Comparison of ENCODE assay signal across 14 cellular contexts in the genomic region with DNA sequence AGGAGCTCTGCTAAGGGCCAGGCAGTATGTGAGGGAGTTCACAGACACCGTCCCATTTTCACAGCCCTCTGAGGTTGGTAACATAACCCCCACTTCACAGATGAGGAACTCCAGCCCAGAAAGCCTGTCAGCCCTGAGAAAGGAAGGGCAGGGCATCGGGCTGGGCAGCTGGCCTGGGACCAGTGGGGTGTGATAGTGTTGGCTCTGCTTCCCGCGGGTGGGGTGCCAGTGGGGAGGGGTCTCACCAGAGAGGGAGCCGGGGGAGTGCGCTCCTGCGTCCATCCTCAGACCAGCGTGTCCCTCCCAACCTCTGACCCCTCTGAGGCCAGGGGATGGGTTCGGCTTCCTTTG. TPM values are rescaled to one million over a fixed set of nuclear protein-coding genes. Genes with fewer than 3 reads are reported as not detected.
DNase-seq lines count a peak whose midpoint lies in the region; ATAC-seq, FAIRE-seq and TF ChIP-seq lines count a peak whose summit lies in the region.
"Had no signal": no experiment of that assay in that cellular context is flagged by ENCODE, and none has a peak within 500 bp of the region (broad histone marks: within the 10 kb centered on the region; RNA-seq: fewer than 3 reads in every experiment).

No MANE protein-coding gene starts in this region.

- no TSS peak for BruUV-seq in HepG2 (replicated peaks; lab: Mats Ljungman, UMichigan)

- intact Hi-C loops in HepG2 (cut with micrococcal nuclease; ENCODE audit: unreplicated experiment) = loop anchor here (1.0 kb wide), 1 partner anchor 25 kb away; no protein-coding TSS in a partner anchor
- intact Hi-C loops in ovary (cut with DNase I) = no loop called here

- H3K36me3 ChIP-seq in liver (ENCODE audit: control insufficient read depth in 4 of 4, insufficient read depth in 3 of 4, low read depth in 1 of 4, low read length in 3 of 4) = peaks cover 0 to 21% (median 5%) of the 10 kb centered on the region in 4 donors
- H3K36me3 ChIP-seq in HepG2 (replicated peaks in 1 of 2; ENCODE audit: control insufficient read depth in 1 of 2, insufficient read depth in 2 of 2, low read length in 2 of 2) = peaks cover 0 to 3% of the 10 kb centered on the region in 2 experiments; a peak in 1 of 5 replicates
- H3K36me3 ChIP-seq in ovary = no peaks in the 10 kb centered on the region

- FAIRE-seq in HepG2 (lab: Jason Lieb, UNC) = no peak
- FAIRE-seq: colon had no signal

- H3K4me2 ChIP-seq in HepG2 (ENCODE audit: low read depth, low read length) = no peak overlapping the region

- TF ChIP-seq RAD21 in liver (IDR thresholded peaks at IDR 0.05) (no peak), HepG2 (CRISPR knock-in tag; IDR thresholded peaks at IDR 0.05) (no peak)

- H3K9me3 ChIP-seq in liver (ENCODE audit: control insufficient read depth in 4 of 4, low read length in 3 of 4) (no peaks in the 10 kb centered on the region), HepG2 (ENCODE audit: low read length) (no peaks in the 10 kb centered on the region), ovary (no peaks in the 10 kb centered on the region)

- POLR2A ChIA-PET in HepG2 (lab: Yijun Ruan, JAX) (no interaction called here), WTC11 (lab: Charles Lee) (interaction anchor here (1.0 to 2.0 kb wide), 2 partner anchors 16 to 22 kb away, joined by 3 to 10 read pairs; a partner anchor contains a TSS)

- DNase-seq in HepG2 (ENCODE audit: low spot score) = no peak
- no peak for DNase-seq in fibroblast of villous mesenchyme (ENCODE audit: low read depth)
- no peak for DNase-seq in ovary
- DNase-seq in DMS79 treated with DMSO at 0.1 percent for 48 hours (lab: John Stamatoyannopoulos, UW) = no peak
- DNase-seq in activated gamma-delta T cell (lab: John Stamatoyannopoulos, UW) = no peak
- DNase-seq in WTC11 (ENCODE audit: low spot score) = no peak
- DNase-seq: H9; NCI-H2227 treated with DMSO at 0.1 percent for 48 hours; nephron progenitor cell; stimulated activated CD4-positive, alpha-beta T cell treated with anti-CD3 and anti-CD28 coated beads, Interleukin-4, amount 100 ng/mL, for 4 hours had no signal

- TF ChIP-seq CTCF in liver (IDR thresholded peaks at IDR 0.05; ENCODE audit: low read depth, low read length, missing input control) (no peak), HepG2 (CRISPR knock-in tag; IDR thresholded peaks at IDR 0.05) (no peak), fibroblast of villous mesenchyme (IDR thresholded peaks at IDR 0.05; ENCODE audit: insufficient read depth, low read depth, low read length) (no peak), ovary (IDR thresholded peaks at IDR 0.05) (no peak), WTC11 (IDR thresholded peaks at IDR 0.05) (no peak)

- no peaks in the 10 kb centered on the region for H4K20me1 ChIP-seq in HepG2 (ENCODE audit: insufficient read depth, low read length)

- H3K4me3 ChIP-seq in liver (ENCODE audit: low read depth in 1 of 3, low read length in 3 of 3) = peak overlapping the region in 2 of 3 donors; percentile 14 to 17
- no peak overlapping the region for H3K4me3 ChIP-seq in HepG2 (replicated peaks in 1 of 3; ENCODE audit: insufficient read depth in 1 of 3, low read depth in 2 of 3, low read length in 3 of 3)
- H3K4me3 ChIP-seq in fibroblast of villous mesenchyme (ENCODE audit: low read depth, low read length) = peak overlapping the region; percentile 66
- H3K4me3 ChIP-seq in ovary = peak overlapping the region; percentile 45

- no peak for ATAC-seq in HepG2
- no peak for ATAC-seq in WTC11
- no peak for ATAC-seq in GM18867 (IDR thresholded peaks at IDR 0.05; ENCODE audit: unreplicated experiment)

- H3K4me3 Mint-ChIP-seq in WTC11 = no peak overlapping the region

- in situ Hi-C loops in HepG2 (cut with HindIII; ENCODE audit: extremely low pct_ligation_motif_present, low pct_unique_long_range_greater_than_20kb) = no loop called here

- TF ChIP-seq EP300 in HepG2 (IDR thresholded peaks at IDR 0.05; ENCODE audit: low read depth in 2 of 2, low read length in 2 of 2) (no peak), HepG2 (CRISPR knock-in tag; IDR thresholded peaks at IDR 0.05; ENCODE audit: borderline replicate concordance) (no peak), ovary (IDR thresholded peaks at IDR 0.05) (no peak)

- H3K9ac ChIP-seq in liver (ENCODE audit: low read depth in 1 of 2, low read length in 2 of 2) (no peak overlapping the region), HepG2 (ENCODE audit: insufficient read depth, low read depth, low read length) (no peak overlapping the region)

- 68% methylated on average over 9 of the region's 9 CpGs for WGBS in liver
- WGBS in HepG2 (ENCODE audit: low lambda C conversion rate) = 70% methylated on average over 2 of the region's 9 CpGs
- 9 to 15% (median 13%) methylated on average over 9 of the region's 9 CpGs for WGBS in ovary, 3 donors

- TF ChIP-seq POLR2A in HepG2 (IDR thresholded peaks at IDR 0.05; ENCODE audit: insufficient read depth in 1 of 2, low read depth in 2 of 2, low read length in 2 of 2) (no peak), ovary (IDR thresholded peaks at IDR 0.05) (no peak)

- H3K27me3 ChIP-seq in liver (ENCODE audit: control insufficient read depth in 4 of 4, insufficient read depth in 4 of 4, low read length in 3 of 4) (no peaks in the 10 kb centered on the region), HepG2 (ENCODE audit: control insufficient read depth in 1 of 2, insufficient read depth in 2 of 2, low read length in 2 of 2) (no peaks in the 10 kb centered on the region), ovary (no peaks in the 10 kb centered on the region)

- peaks cover 36% of the 10 kb centered on the region for H3K4me1 Mint-ChIP-seq in WTC11

- H2AFZ ChIP-seq in HepG2 (ENCODE audit: low read length) = no peak overlapping the region

- H3K79me2 ChIP-seq in HepG2 (ENCODE audit: insufficient read depth, low read length) = no peaks in the 10 kb centered on the region

- H3K27ac Mint-ChIP-seq in WTC11 = no peak overlapping the region
- H3K27ac Mint-ChIP-seq: nephron progenitor cell had no signal

- H3K27ac ChIP-seq in liver (ENCODE audit: low read depth in 1 of 2, low read length in 2 of 2) (peak overlapping the region; percentile 15 to 29), HepG2 (ENCODE audit: extremely low read length, insufficient read depth, low read length) (no peak overlapping the region), ovary (peak overlapping the region; percentile 50 to 86)

- no peaks in the 10 kb centered on the region; the same call in 1 of the 2 replicates for H3K27me3 Mint-ChIP-seq in WTC11 (ENCODE audit: low read depth)
- H3K27me3 Mint-ChIP-seq: type B pancreatic cell had no signal

- CTCF ChIA-PET in HepG2 (lab: Yijun Ruan, JAX; ENCODE audit: low intra/inter-chr PET ratio, low total read pairs) (no interaction called here), WTC11 (lab: Charles Lee) (interaction anchor here (1.0 to 1.3 kb wide), 4 partner anchors 21 to 63 kb away, joined by 3 to 5 read pairs (median 4); no protein-coding TSS in a partner anchor)

- no peaks in the 10 kb centered on the region for H3K9me3 Mint-ChIP-seq in WTC11
- H3K9me3 Mint-ChIP-seq: nephron progenitor cell, type B pancreatic cell had no signal

- no peaks in the 10 kb centered on the region for H3K4me1 ChIP-seq in liver (ENCODE audit: control insufficient read depth in 4 of 4, insufficient read depth in 4 of 4, low read length in 3 of 4)
- H3K4me1 ChIP-seq in HepG2 (ENCODE audit: insufficient read depth, low read length) = peaks cover 9% of the 10 kb centered on the region
- peaks cover 50% of the 10 kb centered on the region for H3K4me1 ChIP-seq in ovary (ENCODE audit: insufficient read depth)

- H3K36me3 Mint-ChIP-seq in WTC11 = peaks cover 7% of the 10 kb centered on the region

RNA-seq across cellular contexts. Expression of a gene that starts 2.3 kb away (rescaled TPM):
- total RNA-seq in liver (100 to 1,000 TPM in 1 of 2 donors, 1 to 10 TPM in 1; 7.4 to 168 TPM), HepG2 (2016; rRNA removed; fragmentation: Illumina TruSeq; extraction: Trizol) (75.4 and 93.7 TPM in 2 replicates), fibroblast of villous mesenchyme (4,185 and 5,577 TPM in 2 replicates), ovary (1,000 to 10,000 TPM in 3 of 7 donors, 100 to 1,000 TPM in 4; 491 to 2,646 (median 828) TPM), WTC11 (2021) (51.1 to 71.5 TPM (median 53.9 TPM) in 3 replicates)
- polyA plus RNA-seq in liver (100 to 1,000 TPM in 1 of 2 donors, 10 to 100 TPM in 1; 24.6 to 309 TPM), HepG2 (2011; rRNA removed) (12.6 and 14.1 TPM in 2 replicates), ovary (1,000 to 10,000 TPM; 1,650 to 3,307 TPM)
- 15.8 and 16.5 TPM in 2 replicates for total RNA-seq in HepG2 (2016; cell fraction: cytosol; rRNA removed; fragmentation: Illumina TruSeq; extraction: Trizol; ENCODE audit: low read depth)
- total RNA-seq in HepG2 (2016; cell fraction: insoluble cytoplasmic fraction; rRNA removed; fragmentation: Illumina TruSeq; extraction: Trizol) = 83.7 and 102 TPM in 2 replicates
- total RNA-seq in HepG2 (2016; cell fraction: membrane; rRNA removed; fragmentation: Illumina TruSeq; extraction: Trizol) = 20.1 and 22.3 TPM in 2 replicates
- total RNA-seq in HepG2 (2016; cell fraction: nucleus; rRNA removed; fragmentation: Illumina TruSeq; extraction: Trizol) = 36.8 and 37.1 TPM in 2 replicates
- 11.6 and 11.8 TPM in 2 replicates for polyA plus RNA-seq in HepG2 (2011; cell fraction: cytosol; rRNA removed)
- polyA plus RNA-seq in HepG2 (2011; cell fraction: nucleus; rRNA removed) = 25.0 and 34.5 TPM in 2 replicates
- 3.6 and 5.8 TPM in 2 replicates for polyA plus RNA-seq in HepG2 (2012)
- polyA plus RNA-seq in HepG2 (2016; cell fraction: cytosol; fragmentation: Illumina TruSeq; extraction: Trizol; ENCODE audit: low read depth) = 19.4 and 20.0 TPM in 2 replicates
- 110 TPM in 2 replicates for polyA plus RNA-seq in HepG2 (2016; cell fraction: insoluble cytoplasmic fraction; fragmentation: Illumina TruSeq; extraction: Trizol; ENCODE audit: low read depth)
- 20.4 and 20.8 TPM in 2 replicates for polyA plus RNA-seq in HepG2 (2016; cell fraction: membrane; fragmentation: Illumina TruSeq; extraction: Trizol; ENCODE audit: low read depth)
- 55.4 and 61.9 TPM in 2 replicates for polyA plus RNA-seq in HepG2 (2016; cell fraction: nucleus; fragmentation: Illumina TruSeq; extraction: Trizol; ENCODE audit: insufficient read depth, low read depth)
- polyA minus RNA-seq in HepG2 (2011; rRNA and poly(A)+ RNA removed; ENCODE audit: low replicate concordance) = 1.5 and 8.0 TPM in 2 replicates
- polyA minus RNA-seq in HepG2 (2011; cell fraction: cytosol; rRNA and poly(A)+ RNA removed) = 2.4 and 3.3 TPM in 2 replicates
- polyA minus RNA-seq in HepG2 (2011; cell fraction: nucleus; rRNA and poly(A)+ RNA removed) = 5.0 and 7.5 TPM in 2 replicates

RNA-seq across cellular contexts. Expression of a gene that starts 22.9 kb away (rescaled TPM):
- total RNA-seq in liver (10 to 100 TPM; 21.7 to 42.9 TPM), HepG2 (2016; rRNA removed; fragmentation: Illumina TruSeq; extraction: Trizol) (6.8 and 11.5 TPM in 2 replicates), fibroblast of villous mesenchyme (23.5 and 24.2 TPM in 2 replicates), ovary (100 to 1,000 TPM in 1 of 7 donors, 10 to 100 TPM in 6; 36.5 to 141 (median 73.7) TPM), WTC11 (2021) (20.7 to 27.6 TPM (median 20.9 TPM) in 3 replicates)
- polyA plus RNA-seq in liver (10 to 100 TPM; 11.2 to 23.1 TPM), HepG2 (2011; rRNA removed) (26.8 and 28.0 TPM in 2 replicates), ovary (100 to 1,000 TPM in 1 of 2 donors, 10 to 100 TPM in 1; 59.2 to 106 TPM)
- 8.7 and 10.3 TPM in 2 replicates for total RNA-seq in HepG2 (2016; cell fraction: cytosol; rRNA removed; fragmentation: Illumina TruSeq; extraction: Trizol; ENCODE audit: low read depth)
- total RNA-seq in HepG2 (2016; cell fraction: insoluble cytoplasmic fraction; rRNA removed; fragmentation: Illumina TruSeq; extraction: Trizol) = 6.4 and 12.0 TPM in 2 replicates
- 8.6 and 9.5 TPM in 2 replicates for total RNA-seq in HepG2 (2016; cell fraction: membrane; rRNA removed; fragmentation: Illumina TruSeq; extraction: Trizol)
- total RNA-seq in HepG2 (2016; cell fraction: nucleus; rRNA removed; fragmentation: Illumina TruSeq; extraction: Trizol) = 15.6 and 17.2 TPM in 2 replicates
- 10.5 and 14.3 TPM in 2 replicates for polyA plus RNA-seq in HepG2 (2011; cell fraction: cytosol; rRNA removed)
- 82.0 and 109 TPM in 2 replicates for polyA plus RNA-seq in HepG2 (2011; cell fraction: nucleus; rRNA removed)
- polyA plus RNA-seq in HepG2 (2012) = 15.1 and 15.4 TPM in 2 replicates
- 1.9 and 2.2 TPM in 2 replicates for polyA plus RNA-seq in HepG2 (2016; cell fraction: cytosol; fragmentation: Illumina TruSeq; extraction: Trizol; ENCODE audit: low read depth)
- polyA plus RNA-seq in HepG2 (2016; cell fraction: insoluble cytoplasmic fraction; fragmentation: Illumina TruSeq; extraction: Trizol; ENCODE audit: low read depth) = 7.8 and 8.9 TPM in 2 replicates
- polyA plus RNA-seq in HepG2 (2016; cell fraction: membrane; fragmentation: Illumina TruSeq; extraction: Trizol; ENCODE audit: low read depth) = 6.0 and 6.6 TPM in 2 replicates
- polyA plus RNA-seq in HepG2 (2016; cell fraction: nucleus; fragmentation: Illumina TruSeq; extraction: Trizol; ENCODE audit: insufficient read depth, low read depth) = 24.9 and 26.7 TPM in 2 replicates
- 25.1 and 71.4 TPM in 2 replicates for polyA minus RNA-seq in HepG2 (2011; rRNA and poly(A)+ RNA removed; ENCODE audit: low replicate concordance)
- polyA minus RNA-seq in HepG2 (2011; cell fraction: cytosol; rRNA and poly(A)+ RNA removed) = 11.7 and 19.1 TPM in 2 replicates
- 32.3 and 34.8 TPM in 2 replicates for polyA minus RNA-seq in HepG2 (2011; cell fraction: nucleus; rRNA and poly(A)+ RNA removed)

RNA-seq across cellular contexts. Expression of a gene that starts 30.4 kb away (rescaled TPM):
- 10 to 100 TPM; 19.7 to 32.3 TPM for total RNA-seq in liver
- polyA plus RNA-seq in liver = 10 to 100 TPM in 1 of 2 donors, 1 to 10 TPM in 1; 7.3 to 12.7 TPM
- 6.8 and 13.8 TPM in 2 replicates for total RNA-seq in HepG2 (2016; rRNA removed; fragmentation: Illumina TruSeq; extraction: Trizol)
- total RNA-seq in HepG2 (2016; cell fraction: cytosol; rRNA removed; fragmentation: Illumina TruSeq; extraction: Trizol; ENCODE audit: low read depth) = 7.8 and 8.9 TPM in 2 replicates
- 8.1 and 12.0 TPM in 2 replicates for total RNA-seq in HepG2 (2016; cell fraction: insoluble cytoplasmic fraction; rRNA removed; fragmentation: Illumina TruSeq; extraction: Trizol)
- total RNA-seq in HepG2 (2016; cell fraction: membrane; rRNA removed; fragmentation: Illumina TruSeq; extraction: Trizol) = 6.1 and 6.3 TPM in 2 replicates
- 16.5 and 17.3 TPM in 2 replicates for total RNA-seq in HepG2 (2016; cell fraction: nucleus; rRNA removed; fragmentation: Illumina TruSeq; extraction: Trizol)
- polyA plus RNA-seq in HepG2 (2011; rRNA removed) = 13.4 and 14.4 TPM in 2 replicates
- 6.8 and 10.0 TPM in 2 replicates for polyA plus RNA-seq in HepG2 (2011; cell fraction: cytosol; rRNA removed)
- polyA plus RNA-seq in HepG2 (2011; cell fraction: nucleus; rRNA removed) = 63.6 and 86.3 TPM in 2 replicates
- polyA plus RNA-seq in HepG2 (2012) = 4.8 and 7.7 TPM in 2 replicates
- 1.6 and 1.8 TPM in 2 replicates for polyA plus RNA-seq in HepG2 (2016; cell fraction: cytosol; fragmentation: Illumina TruSeq; extraction: Trizol; ENCODE audit: low read depth)
- polyA plus RNA-seq in HepG2 (2016; cell fraction: insoluble cytoplasmic fraction; fragmentation: Illumina TruSeq; extraction: Trizol; ENCODE audit: low read depth) = 7.1 and 8.6 TPM in 2 replicates
- polyA plus RNA-seq in HepG2 (2016; cell fraction: membrane; fragmentation: Illumina TruSeq; extraction: Trizol; ENCODE audit: low read depth) = 3.0 and 4.2 TPM in 2 replicates
- 59.8 and 63.8 TPM in 2 replicates for polyA plus RNA-seq in HepG2 (2016; cell fraction: nucleus; fragmentation: Illumina TruSeq; extraction: Trizol; ENCODE audit: insufficient read depth, low read depth)
- polyA minus RNA-seq in HepG2 (2011; rRNA and poly(A)+ RNA removed; ENCODE audit: low replicate concordance) = 16.5 and 37.7 TPM in 2 replicates
- polyA minus RNA-seq in HepG2 (2011; cell fraction: cytosol; rRNA and poly(A)+ RNA removed) = 3.3 and 6.0 TPM in 2 replicates
- polyA minus RNA-seq in HepG2 (2011; cell fraction: nucleus; rRNA and poly(A)+ RNA removed) = 13.0 and 13.4 TPM in 2 replicates
- 44.5 and 60.0 TPM in 2 replicates for total RNA-seq in fibroblast of villous mesenchyme
- 10 to 100 TPM; 16.3 to 67.7 (median 32.2) TPM for total RNA-seq in ovary
- 10 to 100 TPM; 14.5 to 15.7 TPM for polyA plus RNA-seq in ovary
- total RNA-seq in WTC11 (2021) = 39.4 to 48.9 TPM (median 41.9 TPM) in 3 replicates

RNA-seq across cellular contexts. Expression of a gene that starts 31.0 kb away (rescaled TPM):
- total RNA-seq in liver (1 to 10 TPM; 6.0 to 6.1 TPM), HepG2 (2016; rRNA removed; fragmentation: Illumina TruSeq; extraction: Trizol) (10.7 and 12.4 TPM in 2 replicates), fibroblast of villous mesenchyme (11.6 and 14.2 TPM in 2 replicates), ovary (10 to 100 TPM in 6 of 7 donors, 1 to 10 TPM in 1; 9.7 to 40.9 (median 29.3) TPM), WTC11 (2021) (35.4 to 45.0 TPM (median 37.8 TPM) in 3 replicates)
- polyA plus RNA-seq in liver (1 to 10 TPM; 4.6 to 6.2 TPM), HepG2 (2011; rRNA removed) (12.6 and 12.8 TPM in 2 replicates), ovary (10 to 100 TPM; 12.8 to 22.7 TPM)
- total RNA-seq in HepG2 (2016; cell fraction: cytosol; rRNA removed; fragmentation: Illumina TruSeq; extraction: Trizol; ENCODE audit: low read depth) = 4.7 and 5.5 TPM in 2 replicates
- 10.0 and 10.5 TPM in 2 replicates for total RNA-seq in HepG2 (2016; cell fraction: insoluble cytoplasmic fraction; rRNA removed; fragmentation: Illumina TruSeq; extraction: Trizol)
- 8.0 and 9.2 TPM in 2 replicates for total RNA-seq in HepG2 (2016; cell fraction: membrane; rRNA removed; fragmentation: Illumina TruSeq; extraction: Trizol)
- 11.2 and 11.4 TPM in 2 replicates for total RNA-seq in HepG2 (2016; cell fraction: nucleus; rRNA removed; fragmentation: Illumina TruSeq; extraction: Trizol)
- polyA plus RNA-seq in HepG2 (2011; cell fraction: cytosol; rRNA removed) = 5.0 and 8.9 TPM in 2 replicates
- polyA plus RNA-seq in HepG2 (2011; cell fraction: nucleus; rRNA removed) = 20.8 and 21.2 TPM in 2 replicates
- 9.1 and 10.6 TPM in 2 replicates for polyA plus RNA-seq in HepG2 (2012)
- polyA plus RNA-seq in HepG2 (2016; cell fraction: cytosol; fragmentation: Illumina TruSeq; extraction: Trizol; ENCODE audit: low read depth) = 2.7 and 3.1 TPM in 2 replicates
- 10.6 and 13.7 TPM in 2 replicates for polyA plus RNA-seq in HepG2 (2016; cell fraction: insoluble cytoplasmic fraction; fragmentation: Illumina TruSeq; extraction: Trizol; ENCODE audit: low read depth)
- polyA plus RNA-seq in HepG2 (2016; cell fraction: membrane; fragmentation: Illumina TruSeq; extraction: Trizol; ENCODE audit: low read depth) = 4.7 and 5.8 TPM in 2 replicates
- 26.2 and 27.4 TPM in 2 replicates for polyA plus RNA-seq in HepG2 (2016; cell fraction: nucleus; fragmentation: Illumina TruSeq; extraction: Trizol; ENCODE audit: insufficient read depth, low read depth)
- 20.7 and 43.7 TPM in 2 replicates for polyA minus RNA-seq in HepG2 (2011; rRNA and poly(A)+ RNA removed; ENCODE audit: low replicate concordance)
- 10.5 and 12.9 TPM in 2 replicates for polyA minus RNA-seq in HepG2 (2011; cell fraction: cytosol; rRNA and poly(A)+ RNA removed)
- 18.7 and 20.5 TPM in 2 replicates for polyA minus RNA-seq in HepG2 (2011; cell fraction: nucleus; rRNA and poly(A)+ RNA removed)

RNA-seq across cellular contexts. Expression of a gene that starts 57.4 kb away (rescaled TPM):
- total RNA-seq in liver (10 to 100 TPM; 33.4 to 39.8 TPM), HepG2 (2016; rRNA removed; fragmentation: Illumina TruSeq; extraction: Trizol) (104 and 178 TPM in 2 replicates), fibroblast of villous mesenchyme (132 and 200 TPM in 2 replicates), ovary (10 to 100 TPM; 57.2 to 95.6 (median 83.3) TPM), WTC11 (2021) (132 to 138 TPM (median 133 TPM) in 3 replicates)
- polyA plus RNA-seq in liver (10 to 100 TPM; 12.7 to 16.4 TPM), HepG2 (2011; rRNA removed) (27.0 and 28.8 TPM in 2 replicates), ovary (10 to 100 TPM; 23.0 to 45.9 TPM)
- 34.4 and 37.3 TPM in 2 replicates for total RNA-seq in HepG2 (2016; cell fraction: cytosol; rRNA removed; fragmentation: Illumina TruSeq; extraction: Trizol; ENCODE audit: low read depth)
- 107 and 164 TPM in 2 replicates for total RNA-seq in HepG2 (2016; cell fraction: insoluble cytoplasmic fraction; rRNA removed; fragmentation: Illumina TruSeq; extraction: Trizol)
- 37.1 and 43.1 TPM in 2 replicates for total RNA-seq in HepG2 (2016; cell fraction: membrane; rRNA removed; fragmentation: Illumina TruSeq; extraction: Trizol)
- 42.3 and 46.9 TPM in 2 replicates for total RNA-seq in HepG2 (2016; cell fraction: nucleus; rRNA removed; fragmentation: Illumina TruSeq; extraction: Trizol)
- 21.8 and 24.3 TPM in 2 replicates for polyA plus RNA-seq in HepG2 (2011; cell fraction: cytosol; rRNA removed)
- polyA plus RNA-seq in HepG2 (2011; cell fraction: nucleus; rRNA removed) = 15.1 and 15.4 TPM in 2 replicates
- 23.9 and 26.9 TPM in 2 replicates for polyA plus RNA-seq in HepG2 (2012)
- polyA plus RNA-seq in HepG2 (2016; cell fraction: cytosol; fragmentation: Illumina TruSeq; extraction: Trizol; ENCODE audit: low read depth) = 2.7 and 3.0 TPM in 2 replicates
- 70.7 and 75.2 TPM in 2 replicates for polyA plus RNA-seq in HepG2 (2016; cell fraction: insoluble cytoplasmic fraction; fragmentation: Illumina TruSeq; extraction: Trizol; ENCODE audit: low read depth)
- polyA plus RNA-seq in HepG2 (2016; cell fraction: membrane; fragmentation: Illumina TruSeq; extraction: Trizol; ENCODE audit: low read depth) = 12.5 and 14.8 TPM in 2 replicates
- polyA plus RNA-seq in HepG2 (2016; cell fraction: nucleus; fragmentation: Illumina TruSeq; extraction: Trizol; ENCODE audit: insufficient read depth, low read depth) = 26.9 and 30.3 TPM in 2 replicates
- polyA minus RNA-seq in HepG2 (2011; rRNA and poly(A)+ RNA removed; ENCODE audit: low replicate concordance) = 84.0 and 119 TPM in 2 replicates
- polyA minus RNA-seq in HepG2 (2011; cell fraction: cytosol; rRNA and poly(A)+ RNA removed) = 68.8 and 69.8 TPM in 2 replicates
- polyA minus RNA-seq in HepG2 (2011; cell fraction: nucleus; rRNA and poly(A)+ RNA removed) = 42.0 and 56.1 TPM in 2 replicates

Comparison
In these comparisons a context has a peak if more than half of its experiments do, and no peak if none do; other contexts are left out.
1. H3K4me3 ChIP-seq: peak in liver (2 of 3), fibroblast of villous mesenchyme (single experiment) and ovary (single experiment); none in HepG2 (0 of 3).